In the genomic region with DNA sequence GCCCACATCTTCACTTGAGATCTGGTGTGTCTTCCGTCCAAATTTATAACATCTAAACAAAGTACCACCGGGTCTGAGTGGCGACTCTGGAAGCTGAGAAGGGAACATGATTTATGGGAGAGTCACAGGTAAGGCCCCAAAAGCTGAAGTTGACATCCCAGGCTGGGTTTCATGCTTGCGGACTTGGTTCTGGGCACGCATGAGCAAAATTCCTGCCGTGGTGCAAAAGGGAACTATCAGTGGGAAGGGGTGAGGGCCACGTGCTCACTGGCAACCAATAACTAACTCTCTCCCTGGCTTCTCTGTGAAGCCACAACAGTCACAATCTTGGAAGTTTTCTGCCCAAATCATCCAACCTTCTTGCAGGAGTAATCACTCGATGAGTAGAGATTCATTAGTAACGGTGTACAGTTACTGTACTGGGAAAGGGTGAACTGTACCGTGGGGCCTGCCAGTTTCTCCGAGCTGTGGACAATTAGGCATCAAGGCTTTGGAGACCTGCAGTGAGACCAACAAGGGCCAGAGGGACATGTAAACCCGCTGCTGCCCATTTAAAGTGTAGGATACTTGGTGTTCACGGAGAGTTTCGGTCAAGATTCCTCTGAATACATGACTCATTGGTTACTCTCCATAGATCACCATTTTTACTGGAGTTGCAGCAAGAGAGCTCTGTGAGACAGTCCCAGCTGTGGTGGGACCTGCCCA, we compare ENCODE assay signal across 17 cellular contexts.
DNase-seq lines count a peak whose midpoint lies in the region; ATAC-seq and TF ChIP-seq lines count a peak whose summit lies in the region.
"Had no signal": no experiment of that assay in that cellular context is flagged by ENCODE, and none has a peak within 500 bp of the region (broad histone marks: within the 10 kb centered on the region; RNA-seq: fewer than 3 reads in every experiment).

No MANE protein-coding gene starts in this region.

- no peaks in the 10 kb centered on the region for H3K27me3 Mint-ChIP-seq in mesothelial cell of epicardium (ENCODE audit: low read depth)

- no peak overlapping the region for H3K27ac ChIP-seq in BLaER1 treated with 17β-estradiol and CSF1 and Interleukin-3, amounts not matched to agents 10 nM and 100 nM
- H3K27ac ChIP-seq in gastroesophageal sphincter (peak overlapping the region in 3 of 4 donors; percentile 21 to 83 (median 73)), trophoblast cell (ENCODE audit: low read depth, low read length) (no peak overlapping the region), transverse colon (peak overlapping the region in 3 of 4 donors; percentile 35 to 53 (median 49))
- H3K27ac ChIP-seq: C4-2B had no signal

- peak overlapping the region in 7 of 11 experiments; percentile 1 to 58 (median 18); a peak in 9 of 22 replicates for H3K4me2 ChIP-seq in BLaER1 treated with 17β-estradiol and CSF1 and Interleukin-3, amounts not matched to agents 10 nM and 100 nM
- H3K4me2 ChIP-seq in trophoblast cell (ENCODE audit: low read length), result no peak overlapping the region

- no peak overlapping the region for H2AFZ ChIP-seq in trophoblast cell (ENCODE audit: insufficient read depth, low read length, poor library complexity)

- H3K4me1 ChIP-seq in BLaER1 treated with 17β-estradiol and CSF1 and Interleukin-3, amounts not matched to agents 10 nM and 100 nM, result peaks cover 4 to 24% (median 17%) of the 10 kb centered on the region in 10 experiments
- H3K4me1 ChIP-seq in gastroesophageal sphincter (peaks cover 0 to 27% (median 0%) of the 10 kb centered on the region in 3 donors), trophoblast cell (ENCODE audit: control insufficient read depth in 1 of 2, insufficient read depth in 2 of 2, low read length in 2 of 2) (no peaks in the 10 kb centered on the region), transverse colon (peaks cover 0 to 6% (median 2%) of the 10 kb centered on the region in 4 donors)
- H3K4me1 ChIP-seq: Caco-2 had no signal

- no peaks in the 10 kb centered on the region for H4K20me1 ChIP-seq in BLaER1 treated with 17β-estradiol and CSF1 and Interleukin-3, amounts not matched to agents 10 nM and 100 nM

- in situ Hi-C loops in transverse colon (cut with MboI; ENCODE audit: low pct_ligation_motif_present in 1 of 4, low pct_unique_long_range_greater_than_20kb in 1 of 4, low sequenced_read_pairs in 3 of 4), result no loop called here

- no peak for DNase-seq in trophoblast cell
- no peak for DNase-seq in transverse colon
- no peak for DNase-seq in HuH-7.5 (ENCODE audit: low spot score)
- DNase-seq in mesothelial cell of epicardium (ENCODE audit: low spot score in 2 of 2, unreplicated experiment in 2 of 2), result no peak
- no peak for DNase-seq in activated naive CD4-positive, alpha-beta T cell treated with Interleukin-2 at 50 U/mL for 16 hours
- DNase-seq: 8988T; Caco-2; CD4-positive, alpha-beta T cell; H7; HFFc6 had no signal

- H3K18ac ChIP-seq in trophoblast cell (ENCODE audit: low read length), result no peak overlapping the region

- no peak overlapping the region for H2BK12ac ChIP-seq in trophoblast cell (ENCODE audit: low read length)

- no peak overlapping the region for H4K8ac ChIP-seq in trophoblast cell (ENCODE audit: low read depth, low read length)

- no peak overlapping the region for H3K4ac ChIP-seq in trophoblast cell (ENCODE audit: low read depth, low read length)

- H3K36me3 Mint-ChIP-seq in mesothelial cell of epicardium, result peaks cover 41% of the 10 kb centered on the region

- H3K4me3 ChIP-seq in BLaER1 treated with 17β-estradiol and CSF1 and Interleukin-3, amounts not matched to agents 10 nM and 100 nM, result no peak overlapping the region
- no peak overlapping the region for H3K4me3 ChIP-seq in gastroesophageal sphincter
- no peak overlapping the region for H3K4me3 ChIP-seq in trophoblast cell (ENCODE audit: low read depth, low read length)
- H3K4me3 ChIP-seq in transverse colon, result no peak overlapping the region

- no peak overlapping the region for H3K14ac ChIP-seq in trophoblast cell (ENCODE audit: low read length)

- H2BK5ac ChIP-seq in trophoblast cell (ENCODE audit: low read depth, low read length, poor library complexity), result no peak overlapping the region

- no peak overlapping the region for H3K27ac Mint-ChIP-seq in mesothelial cell of epicardium
- H3K27ac Mint-ChIP-seq: B cell; CD4-positive, alpha-beta T cell; HFFc6 had no signal

- TF ChIP-seq EP300 in gastroesophageal sphincter (IDR thresholded peaks at IDR 0.05), result no peak
- no peak for TF ChIP-seq EP300 in transverse colon (IDR thresholded peaks at IDR 0.05; ENCODE audit: low read depth)

- TF ChIP-seq CTCF in gastroesophageal sphincter (IDR thresholded peaks at IDR 0.05) (no peak), transverse colon (IDR thresholded peaks at IDR 0.05) (no peak), mesothelial cell of epicardium (IDR thresholded peaks at IDR 0.05; ENCODE audit: unreplicated experiment) (no peak)

- no peak overlapping the region for H2AK5ac ChIP-seq in trophoblast cell (ENCODE audit: low read length)

- no peak for TF ChIP-seq POLR2A in gastroesophageal sphincter (IDR thresholded peaks at IDR 0.05)
- TF ChIP-seq POLR2A in transverse colon (IDR thresholded peaks at IDR 0.05), result no peak

- H3K27me3 ChIP-seq in BLaER1 treated with 17β-estradiol and CSF1 and Interleukin-3, amounts not matched to agents 10 nM and 100 nM, result no peaks in the 10 kb centered on the region
- H3K27me3 ChIP-seq in gastroesophageal sphincter (no peaks in the 10 kb centered on the region), trophoblast cell (ENCODE audit: insufficient read depth, low read length) (no peaks in the 10 kb centered on the region), transverse colon (no peaks in the 10 kb centered on the region)

- H2BK120ac ChIP-seq in trophoblast cell (ENCODE audit: insufficient read depth, low read length, poor library complexity), result no peak overlapping the region

- H3K36me3 ChIP-seq in BLaER1 treated with 17β-estradiol and CSF1 and Interleukin-3, amounts not matched to agents 10 nM and 100 nM, result no peaks in the 10 kb centered on the region
- H3K36me3 ChIP-seq in gastroesophageal sphincter (no peaks in the 10 kb centered on the region), trophoblast cell (ENCODE audit: control insufficient read depth in 1 of 2, insufficient read depth in 2 of 2, low read length in 2 of 2) (peaks cover 5 to 7% of the 10 kb centered on the region in 2 experiments), transverse colon (no peaks in the 10 kb centered on the region)

- no peak for ATAC-seq in gastroesophageal sphincter
- ATAC-seq in HG03159 (IDR thresholded peaks at IDR 0.05; ENCODE audit: unreplicated experiment), result no peak
- ATAC-seq: HCT116, HepG2 had no signal

- WGBS in gastroesophageal sphincter (ENCODE audit: low coverage in 1 of 2), 2 donors, result 94 to 98% methylated on average over 8 to 9 of the region's 14 CpGs
- WGBS in trophoblast cell (ENCODE audit: extremely low coverage, insufficient coverage, insufficient read length), result no CpG with 5 or more reads among the region's 14 CpGs
- WGBS in transverse colon (ENCODE audit: low coverage in 1 of 2), 2 donors, result 86% methylated on average over 14 of the region's 14 CpGs; no CpG with 5 or more reads in 1 of the 2 donors

- H3K4me1 Mint-ChIP-seq in mesothelial cell of epicardium, result peaks cover under 1% of the 10 kb centered on the region
- H3K4me1 Mint-ChIP-seq: B cell had no signal

- H3K79me1 ChIP-seq in trophoblast cell (ENCODE audit: low read length), result no peaks in the 10 kb centered on the region

- H3K79me2 ChIP-seq in trophoblast cell (ENCODE audit: control insufficient read depth, insufficient read depth, low read length, poor library complexity), result no peaks in the 10 kb centered on the region

- H3K9ac ChIP-seq in BLaER1 treated with 17β-estradiol and CSF1 and Interleukin-3, amounts not matched to agents 10 nM and 100 nM, result no peak overlapping the region
- H3K9ac ChIP-seq in trophoblast cell (ENCODE audit: low read length), result peak overlapping the region; percentile 60

- H4K91ac ChIP-seq in trophoblast cell (ENCODE audit: low read depth, low read length), result no peak overlapping the region

- intact Hi-C loops in transverse colon (cut with DNase I; ENCODE audit: low total_unique reads), result no loop called here

- no peak overlapping the region for H4K12ac ChIP-seq in trophoblast cell (ENCODE audit: low read depth, low read length)

- no peak overlapping the region for H3K4me3 Mint-ChIP-seq in mesothelial cell of epicardium
- H3K4me3 Mint-ChIP-seq: B cell; CD4-positive, alpha-beta T cell; HFFc6 had no signal

- no peaks in the 10 kb centered on the region for H3K9me3 Mint-ChIP-seq in mesothelial cell of epicardium
- H3K9me3 Mint-ChIP-seq: CD4-positive, alpha-beta T cell had no signal

- no peak overlapping the region for H3K23ac ChIP-seq in trophoblast cell (ENCODE audit: low read length)

- no peaks in the 10 kb centered on the region for H3K9me3 ChIP-seq in BLaER1 treated with 17β-estradiol and CSF1 and Interleukin-3, amounts not matched to agents 10 nM and 100 nM (replicated peaks in 1 of 11)
- H3K9me3 ChIP-seq in gastroesophageal sphincter (no peaks in the 10 kb centered on the region), trophoblast cell (ENCODE audit: insufficient read depth, low read depth, low read length) (peaks cover 3% of the 10 kb centered on the region), transverse colon (no peaks in the 10 kb centered on the region)
- H3K9me3 ChIP-seq: Caco-2 had no signal

Comparison
In these comparisons a context has a peak if more than half of its experiments do, and no peak if none do; other contexts are left out.
1. H3K27ac ChIP-seq: peak in gastroesophageal sphincter (3 of 4) and transverse colon (3 of 4); none in BLaER1 treated with 17β-estradiol and CSF1 and Interleukin-3, amounts not matched to agents 10 nM and 100 nM (0 of 11) and trophoblast cell (single experiment).